14 cellular contexts compared by ENCODE assay signal in the genomic region with DNA sequence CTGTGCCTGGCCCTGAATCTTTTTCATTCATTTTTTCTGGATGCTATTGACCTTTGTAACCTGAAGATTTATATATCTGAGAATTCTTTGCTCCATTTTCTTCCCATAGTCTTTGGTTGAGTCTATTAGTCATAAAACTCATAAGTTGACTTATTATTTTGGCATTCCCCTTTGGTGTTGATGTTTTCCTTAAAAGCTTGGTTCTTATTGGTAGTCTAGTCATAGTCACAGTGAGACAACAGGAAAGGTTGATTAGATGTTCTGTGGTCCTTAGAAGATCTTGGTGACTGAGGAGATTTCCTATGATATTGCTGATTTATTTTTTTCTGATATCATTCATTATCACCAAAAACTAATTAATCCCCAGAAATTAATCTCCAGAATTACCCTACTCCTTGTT.
DNase-seq lines count a peak whose midpoint lies in the region; ATAC-seq and TF ChIP-seq lines count a peak whose summit lies in the region.
"Had no signal": no experiment of that assay in that cellular context is flagged by ENCODE, and none has a peak within 500 bp of the region (broad histone marks: within the 10 kb centered on the region; RNA-seq: fewer than 3 reads in every experiment).

No MANE protein-coding gene starts in this region.

- ATAC-seq in naive B cell (ENCODE audit: low read depth in 2 of 2): no peak
- ATAC-seq in HG03280 (IDR thresholded peaks at IDR 0.05; ENCODE audit: unreplicated experiment): no peak

- H3K9me3 ChIP-seq in CD8-positive, alpha-beta memory T cell (ENCODE audit: low read length): no peaks in the 10 kb centered on the region
- no peaks in the 10 kb centered on the region for H3K9me3 ChIP-seq in OCI-LY7 (ENCODE audit: low read length)
- H3K9me3 ChIP-seq: ascending aorta had no signal

- H3K27me3 Mint-ChIP-seq in CD8-positive, alpha-beta memory T cell: no peaks in the 10 kb centered on the region
- H3K27me3 Mint-ChIP-seq in activated T-helper 2 cell treated with anti-CD3 and anti-CD28 coated beads, Interferon-gamma antibody, Interleukin-2, Interleukin-4, amounts not matched to agents 10 μg/mL and 5 μg/mL and 100 μg/mL, durations not matched to agents 14 hours and 24 hours and 36 hours (ENCODE audit: low read depth): no peaks in the 10 kb centered on the region
- H3K27me3 Mint-ChIP-seq in naive B cell: no peaks in the 10 kb centered on the region

- no peaks in the 10 kb centered on the region for H3K79me2 ChIP-seq in OCI-LY7 (ENCODE audit: insufficient read depth, low read depth, low read length)

- peak overlapping the region in 4 of 7 donors; percentile 0 to 60 (median 38) for H3K4me3 Mint-ChIP-seq in CD8-positive, alpha-beta memory T cell
- H3K4me3 Mint-ChIP-seq in activated T-helper 2 cell treated with anti-CD3 and anti-CD28 coated beads, Interferon-gamma antibody, Interleukin-2, Interleukin-4, amounts not matched to agents 10 μg/mL and 5 μg/mL and 100 μg/mL, durations not matched to agents 14 hours and 24 hours and 36 hours (ENCODE audit: low read depth): no peak overlapping the region
- no peak overlapping the region for H3K4me3 Mint-ChIP-seq in naive B cell
- H3K4me3 Mint-ChIP-seq: nephron had no signal

- peaks cover 52 to 87% (median 76%) of the 10 kb centered on the region in 3 donors for H3K4me1 Mint-ChIP-seq in CD8-positive, alpha-beta memory T cell
- peaks cover 29% of the 10 kb centered on the region for H3K4me1 Mint-ChIP-seq in activated T-helper 2 cell treated with anti-CD3 and anti-CD28 coated beads, Interferon-gamma antibody, Interleukin-2, Interleukin-4, amounts not matched to agents 10 μg/mL and 5 μg/mL and 100 μg/mL, durations not matched to agents 14 hours and 24 hours and 36 hours (ENCODE audit: low read depth)
- peaks cover 20 to 29% (median 22%) of the 10 kb centered on the region in 3 donors for H3K4me1 Mint-ChIP-seq in naive B cell
- H3K4me1 Mint-ChIP-seq: nephron had no signal

- peaks cover 21 to 81% (median 23%) of the 10 kb centered on the region in 3 donors for H3K36me3 Mint-ChIP-seq in CD8-positive, alpha-beta memory T cell
- H3K36me3 Mint-ChIP-seq in activated T-helper 2 cell treated with anti-CD3 and anti-CD28 coated beads, Interferon-gamma antibody, Interleukin-2, Interleukin-4, amounts not matched to agents 10 μg/mL and 5 μg/mL and 100 μg/mL, durations not matched to agents 14 hours and 24 hours and 36 hours (ENCODE audit: low read depth): peaks cover 71% of the 10 kb centered on the region
- peaks cover 29 to 39% of the 10 kb centered on the region in 2 donors for H3K36me3 Mint-ChIP-seq in naive B cell

- TF ChIP-seq CTCF in OCI-LY7 (conservative IDR thresholded peaks at IDR 0.05; ENCODE audit: low read length): no peak

- H3K4me2 ChIP-seq in OCI-LY7 (ENCODE audit: low read length): no peak overlapping the region

- no peak overlapping the region for H3K27ac ChIP-seq in CD8-positive, alpha-beta memory T cell (ENCODE audit: low read depth, low read length)
- no peak overlapping the region for H3K27ac ChIP-seq in OCI-LY7 (ENCODE audit: low read depth, low read length, poor library complexity, severe bottlenecking)
- H3K27ac ChIP-seq: ascending aorta had no signal

- POLR2A ChIA-PET in CD8-positive, alpha-beta memory T cell (lab: Charles Lee): no interaction called here
- POLR2A ChIA-PET in OCI-LY7 (lab: Charles Lee): no interaction called here

- no peaks in the 10 kb centered on the region for H4K20me1 ChIP-seq in OCI-LY7 (ENCODE audit: insufficient read depth, low read length)

- H3K36me3 ChIP-seq in CD8-positive, alpha-beta memory T cell (ENCODE audit: insufficient read depth, low read length): peaks cover 45% of the 10 kb centered on the region
- peaks cover 85% of the 10 kb centered on the region for H3K36me3 ChIP-seq in OCI-LY7 (ENCODE audit: insufficient read depth, low read length)
- H3K36me3 ChIP-seq: ascending aorta had no signal

- no peak overlapping the region for H2AFZ ChIP-seq in OCI-LY7 (ENCODE audit: low read length)

- H3K9me2 ChIP-seq in OCI-LY7 (ENCODE audit: insufficient read depth, low read length): no peaks in the 10 kb centered on the region

- H3K4me3 ChIP-seq in CD8-positive, alpha-beta memory T cell (ENCODE audit: low read length): no peak overlapping the region
- H3K4me3 ChIP-seq in OCI-LY7 (ENCODE audit: low read depth, low read length, poor library complexity, severe bottlenecking): no peak overlapping the region
- H3K4me3 ChIP-seq: ascending aorta had no signal

- no TSS peak for BruUV-seq in OCI-LY7 (replicated peaks; lab: Mats Ljungman, UMichigan)

- peaks cover 31% of the 10 kb centered on the region for H3K4me1 ChIP-seq in CD8-positive, alpha-beta memory T cell (ENCODE audit: insufficient read depth, low read length)
- no peaks in the 10 kb centered on the region for H3K4me1 ChIP-seq in OCI-LY7 (ENCODE audit: insufficient read depth, low read length, poor library complexity, severe bottlenecking)
- H3K4me1 ChIP-seq: ascending aorta had no signal

- H3K27me3 ChIP-seq in CD8-positive, alpha-beta memory T cell (ENCODE audit: insufficient read depth, low read length, poor library complexity, severe bottlenecking): no peaks in the 10 kb centered on the region
- H3K27me3 ChIP-seq: ascending aorta had no signal

- H3K9me3 Mint-ChIP-seq in CD8-positive, alpha-beta memory T cell: no peaks in the 10 kb centered on the region
- H3K9me3 Mint-ChIP-seq in activated T-helper 2 cell treated with anti-CD3 and anti-CD28 coated beads, Interferon-gamma antibody, Interleukin-2, Interleukin-4, amounts not matched to agents 10 μg/mL and 5 μg/mL and 100 μg/mL, durations not matched to agents 14 hours and 24 hours and 36 hours: no peaks in the 10 kb centered on the region
- H3K9me3 Mint-ChIP-seq in naive B cell: no peaks in the 10 kb centered on the region
- H3K9me3 Mint-ChIP-seq: nephron had no signal

- H3K27ac Mint-ChIP-seq in CD8-positive, alpha-beta memory T cell: peak overlapping the region; percentile 59 to 93 (median 82)
- H3K27ac Mint-ChIP-seq in activated T-helper 2 cell treated with anti-CD3 and anti-CD28 coated beads, Interferon-gamma antibody, Interleukin-2, Interleukin-4, amounts not matched to agents 10 μg/mL and 5 μg/mL and 100 μg/mL, durations not matched to agents 14 hours and 24 hours and 36 hours: peak overlapping the region; percentile 28
- peak overlapping the region in 4 of 6 donors; percentile 40 to 74 (median 54) for H3K27ac Mint-ChIP-seq in naive B cell
- H3K27ac Mint-ChIP-seq: nephron had no signal

- no peak for DNase-seq in CD8-positive, alpha-beta memory T cell
- DNase-seq in HCEC 1CT (peak; percentile 24), naive B cell (no peak), DMS53 treated with DMSO at 0.1 percent for 48 hours (lab: John Stamatoyannopoulos, UW; ENCODE audit: unreplicated experiment) (no peak), OCI-LY7 (ENCODE audit: low spot score) (no peak)
- DNase-seq in activated T-helper 2 cell treated with anti-CD3 and anti-CD28 coated beads, Interferon-gamma antibody, Interleukin-2, Interleukin-4, amounts not matched to agents 10 μg/mL and 5 μg/mL and 100 μg/mL, durations not matched to agents 14 hours and 24 hours and 36 hours (ENCODE audit: low spot score): no peak
- DNase-seq: NCI-H1417 treated with DMSO at 0.1 percent for 48 hours; NCI-H774; small intestine; stimulated activated CD4-positive, alpha-beta T cell treated with anti-CD3 and anti-CD28 coated beads, Interleukin-4, amount 100 ng/mL, for 24 hours; T1000 had no signal

- CTCF ChIA-PET in CD8-positive, alpha-beta memory T cell (lab: Charles Lee): no interaction called here
- CTCF ChIA-PET in OCI-LY7 (lab: Charles Lee; ENCODE audit: unreplicated experiment): no interaction called here

- intact Hi-C loops in activated T-helper 2 cell treated with anti-CD3 and anti-CD28 coated beads, Interferon-gamma antibody, Interleukin-2, Interleukin-4, amounts not matched to agents 10 μg/mL and 5 μg/mL and 100 μg/mL, durations not matched to agents 14 hours and 24 hours and 36 hours (cut with micrococcal nuclease): no loop called here
- intact Hi-C loops in OCI-LY7 (cut with micrococcal nuclease; ENCODE audit: unreplicated experiment): no loop called here

Comparison
In these comparisons a context has a peak if more than half of its experiments do, and no peak if none do; other contexts are left out.
1. H3K27ac Mint-ChIP-seq: peak in every context shown above with its lines; median percentile 82 in CD8-positive, alpha-beta memory T cell; 54 in naive B cell; 28 in activated T-helper 2 cell treated with anti-CD3 and anti-CD28 coated beads, Interferon-gamma antibody, Interleukin-2, Interleukin-4, amounts not matched to agents 10 μg/mL and 5 μg/mL and 100 μg/mL, durations not matched to agents 14 hours and 24 hours and 36 hours.
2. H3K4me3 Mint-ChIP-seq: peak in CD8-positive, alpha-beta memory T cell (4 of 7); none in activated T-helper 2 cell treated with anti-CD3 and anti-CD28 coated beads, Interferon-gamma antibody, Interleukin-2, Interleukin-4, amounts not matched to agents 10 μg/mL and 5 μg/mL and 100 μg/mL, durations not matched to agents 14 hours and 24 hours and 36 hours (single experiment) and naive B cell (0 of 8).